Comparison of ENCODE assay signal across 8 cellular contexts in the genomic region with DNA sequence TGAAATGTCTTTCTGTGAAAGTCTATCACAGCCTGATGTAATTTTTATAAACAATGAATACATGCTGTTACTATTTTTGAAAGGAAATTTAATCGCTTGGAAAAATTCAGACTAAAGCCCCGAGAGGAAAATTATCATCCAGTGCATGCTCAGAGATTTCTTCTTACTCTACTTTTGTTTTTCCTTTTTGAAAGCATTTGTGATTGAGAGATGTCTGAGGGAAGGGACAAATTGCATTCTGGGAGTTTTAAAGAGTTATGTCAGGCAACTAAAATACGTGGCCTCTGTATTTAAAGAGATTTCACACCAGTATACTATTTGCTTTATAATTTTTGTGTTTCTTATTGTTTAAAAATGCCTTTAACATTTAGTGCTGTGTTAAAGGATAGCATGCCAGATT. TPM values are rescaled to one million over a fixed set of nuclear protein-coding genes. Genes with fewer than 3 reads are reported as not detected.
A peak's percentile ranks its signal among the peaks of the same experiment; 100 is the strongest.
DNase-seq lines count a peak whose midpoint lies in the region; ATAC-seq, FAIRE-seq and TF ChIP-seq lines count a peak whose summit lies in the region.

No MANE protein-coding gene starts in this region.

- no peaks in the 10 kb centered on the region for H4K20me1 ChIP-seq in endothelial cell of umbilical vein (replicated peaks; ENCODE audit: control insufficient read depth, extremely low read depth, insufficient read depth, low read length)

- peak overlapping the region in 1 of 2 experiments; percentile 66; a peak in 2 of 4 replicates for H3K4me3 ChIP-seq in Panc1 (ENCODE audit: low read depth in 2 of 2, low read length in 2 of 2)
- peak overlapping the region in 1 of 3 experiments; percentile 68 for H3K4me3 ChIP-seq in endothelial cell of umbilical vein (replicated peaks in 1 of 3; ENCODE audit: insufficient read depth in 1 of 3, low read depth in 1 of 3, low read length in 3 of 3)
- H3K4me3 ChIP-seq in psoas muscle: peak overlapping the region; percentile 87

- TF ChIP-seq POLR2A in endothelial cell of umbilical vein (IDR thresholded peaks at IDR 0.05; ENCODE audit: low read depth, low read length): no peak

- peak overlapping the region; percentile 92 for H3K27ac ChIP-seq in Panc1 (ENCODE audit: low read length)
- H3K27ac ChIP-seq in endothelial cell of umbilical vein (ENCODE audit: insufficient read depth, low read depth, low read length): peak overlapping the region; percentile 86
- H3K27ac ChIP-seq in psoas muscle: peak overlapping the region; percentile 98

- dilution Hi-C loops in endothelial cell of umbilical vein (cut with MboI; ENCODE audit: extremely low pct_ligation_motif_present, low sequenced_read_pairs): no loop called here

- H3K9me3 ChIP-seq in Panc1 (ENCODE audit: control insufficient read depth, insufficient read depth, low read depth, low read length) (no peaks in the 10 kb centered on the region), endothelial cell of umbilical vein (replicated peaks; ENCODE audit: control insufficient read depth, insufficient read depth, low read length) (no peaks in the 10 kb centered on the region), psoas muscle (no peaks in the 10 kb centered on the region)

- H3K4me1 ChIP-seq in Panc1 (ENCODE audit: control insufficient read depth, insufficient read depth, low read length) (peaks cover 17% of the 10 kb centered on the region; the same call in 1 of the 2 replicates), endothelial cell of umbilical vein (ENCODE audit: control insufficient read depth, extremely low read depth, insufficient read depth, low read length) (peaks cover 41% of the 10 kb centered on the region), psoas muscle (peaks cover 42% of the 10 kb centered on the region)

- POLR2A ChIA-PET in Panc1 (lab: Charles Lee): no interaction called here
- POLR2A ChIA-PET in endothelial cell of umbilical vein (lab: Charles Lee): no interaction called here

- peaks cover 28% of the 10 kb centered on the region for H3K79me2 ChIP-seq in endothelial cell of umbilical vein (ENCODE audit: control insufficient read depth, insufficient read depth, low read length)

- H3K4me2 ChIP-seq in endothelial cell of umbilical vein (ENCODE audit: insufficient read depth, low read length): peak overlapping the region; percentile 88

- DNase-seq in GM13977 (ENCODE audit: low spot score) (peak; percentile 31), Panc1 (ENCODE audit: low read depth, low spot score) (no peak), endothelial cell of umbilical vein (ENCODE audit: low read depth, low spot score) (peak; percentile 17), psoas muscle (no peak), left colon (no peak), C1 segment of cervical spinal cord (lab: John Stamatoyannopoulos, UW) (no peak)

- 0 to 2% (median 1%) methylated on average over 3 of the region's 3 CpGs for WGBS in psoas muscle, 3 donors

- BruUV-seq in Panc1 (replicated peaks; lab: Mats Ljungman, UMichigan) (no TSS peak), endothelial cell of umbilical vein (replicated peaks; lab: Mats Ljungman, UMichigan) (no TSS peak)

- TF ChIP-seq CTCF in GM13977 (IDR thresholded peaks at IDR 0.05; ENCODE audit: extremely low read depth, insufficient read depth, missing control alignments) (no peak), Panc1 (IDR thresholded peaks at IDR 0.05) (no peak), endothelial cell of umbilical vein (IDR thresholded peaks at IDR 0.05; ENCODE audit: extremely low read depth in 1 of 2, insufficient read depth in 1 of 2, low read depth in 1 of 2, low read length in 2 of 2) (no peak), psoas muscle (IDR thresholded peaks at IDR 0.05) (no peak)

- in situ Hi-C loops in GM13977 (cut with MboI; ENCODE audit: low pct_unique_long_range_greater_than_20kb, low sequenced_read_pairs, unreplicated experiment): no loop called here
- in situ Hi-C loops in Panc1 (cut with HindIII; ENCODE audit: low pct_unique_long_range_greater_than_20kb, low sequenced_read_pairs): no loop called here

- FAIRE-seq in endothelial cell of umbilical vein (lab: Jason Lieb, UNC): no peak

- no peak overlapping the region for H2AFZ ChIP-seq in endothelial cell of umbilical vein (ENCODE audit: low read depth, low read length)

- H3K9me1 ChIP-seq in endothelial cell of umbilical vein (replicated peaks; ENCODE audit: control insufficient read depth, extremely low read depth, insufficient read depth, low read length): no peaks in the 10 kb centered on the region

- H3K27me3 ChIP-seq in Panc1 (ENCODE audit: control insufficient read depth, insufficient read depth, low read length): no peaks in the 10 kb centered on the region
- no peaks in the 10 kb centered on the region for H3K27me3 ChIP-seq in endothelial cell of umbilical vein (ENCODE audit: control insufficient read depth in 2 of 2, insufficient read depth in 2 of 2, low read length in 2 of 2)
- H3K27me3 ChIP-seq in psoas muscle (ENCODE audit: insufficient read depth in 3 of 3, low read length in 2 of 3): no peaks in the 10 kb centered on the region

- no peak for ATAC-seq in Panc1
- no peak for ATAC-seq in psoas muscle
- no peak for ATAC-seq in left colon
- no peak for ATAC-seq in HG03095 (IDR thresholded peaks at IDR 0.05; ENCODE audit: unreplicated experiment)
- no peak for ATAC-seq in GM21367 (IDR thresholded peaks at IDR 0.05; ENCODE audit: unreplicated experiment)

- H3K36me3 ChIP-seq in Panc1 (ENCODE audit: control insufficient read depth, insufficient read depth, low read length) (no peaks in the 10 kb centered on the region; the same call in 1 of the 2 replicates), endothelial cell of umbilical vein (ENCODE audit: control insufficient read depth in 2 of 2, extremely low read depth in 1 of 2, insufficient read depth in 2 of 2, low read length in 2 of 2) (no peaks in the 10 kb centered on the region), psoas muscle (ENCODE audit: insufficient read depth in 1 of 2, low read depth in 1 of 2) (peaks cover 0 to 1% of the 10 kb centered on the region in 2 donors)

- CTCF ChIA-PET in Panc1 (lab: Charles Lee): no interaction called here
- CTCF ChIA-PET in endothelial cell of umbilical vein (lab: Charles Lee): no interaction called here

- H3K9ac ChIP-seq in endothelial cell of umbilical vein (replicated peaks; ENCODE audit: extremely low read depth, insufficient read depth, low read length): peak overlapping the region; percentile 87

- intact Hi-C loops in Panc1 (cut with micrococcal nuclease; ENCODE audit: unreplicated experiment) (no loop called here), endothelial cell of umbilical vein (cut with micrococcal nuclease) (no loop called here), psoas muscle (cut with DNase I) (no loop called here), left colon (cut with DNase I, micrococcal nuclease) (no loop called here)

TF ChIP-seq in endothelial cell of umbilical vein, 7 proteins besides CTCF, POLR2A, EP300 and RAD21:
- TF ChIP-seq MAX (IDR thresholded peaks at IDR 0.05; ENCODE audit: insufficient read depth, insufficient read length) (no peak), GATA2 (IDR thresholded peaks at IDR 0.05; ENCODE audit: insufficient read depth, insufficient read length, low read depth, low read length) (no peak), POLR2AphosphoS5 (IDR thresholded peaks at IDR 0.05; ENCODE audit: insufficient read depth, low read depth, low read length) (no peak), JUN (IDR thresholded peaks at IDR 0.05; ENCODE audit: borderline replicate concordance, insufficient read depth, insufficient read length, low read depth) (no peak)

RNA-seq across cellular contexts. Expression of gene ZFX, which starts 1.4 kb away (rescaled TPM):
- total RNA-seq in Panc1 (2021; ENCODE audit: unreplicated experiment): 38.7 TPM
- 8.8 TPM for polyA plus RNA-seq in Panc1 (2012; ENCODE audit: insufficient read length)
- 32.1 and 34.1 TPM in 2 replicates for total RNA-seq in endothelial cell of umbilical vein
- polyA plus RNA-seq in endothelial cell of umbilical vein: 6.0 and 11.4 TPM in 2 replicates
- polyA plus RNA-seq in endothelial cell of umbilical vein (2011; cell fraction: cytosol; rRNA removed): 9.0 and 9.6 TPM in 2 replicates
- polyA plus RNA-seq in endothelial cell of umbilical vein (2011; cell fraction: nucleus; rRNA removed): 28.2 and 30.6 TPM in 2 replicates
- 14.8 TPM in 2 replicates for polyA plus RNA-seq in endothelial cell of umbilical vein (2012)
- 53.9 and 59.0 TPM in 2 replicates for polyA minus RNA-seq in endothelial cell of umbilical vein
- 63.0 TPM for polyA minus RNA-seq in endothelial cell of umbilical vein (2011; cell fraction: cytosol; rRNA and poly(A)+ RNA removed)
- 60.4 and 61.5 TPM in 2 replicates for polyA minus RNA-seq in endothelial cell of umbilical vein (2011; cell fraction: nucleus; rRNA and poly(A)+ RNA removed)
- total RNA-seq in psoas muscle: 10 to 100 TPM; 55.4 to 72.3 (median 60.6) TPM
- polyA plus RNA-seq in psoas muscle: 10 to 100 TPM in 1 of 3 donors, 1 to 10 TPM in 2; 3.8 to 14.9 (median 9.6) TPM
- 10 to 100 TPM; 41.8 to 52.3 TPM for total RNA-seq in left colon

Comparison
In these comparisons a context has a peak if more than half of its experiments do, and no peak if none do; other contexts are left out.
1. DNase-seq: peak in GM13977 (single experiment) and endothelial cell of umbilical vein (single experiment); none in Panc1 (single experiment), psoas muscle (0 of 2), left colon (0 of 2) and C1 segment of cervical spinal cord (0 of 14).
2. Peak in every context shown above with its lines, with median percentiles within 50 percentile points of each other: H3K27ac ChIP-seq.